31 cellular contexts compared by ENCODE assay signal in genomic region chr17:15361592-15361991, GRCh38. TPM values are rescaled to one million over a fixed set of nuclear protein-coding genes. Genes with fewer than 3 reads are reported as not detected.
"Had no signal": no experiment of that assay in that cellular context is flagged by ENCODE, and none has a peak within 500 bp of the region (broad histone marks: within the 10 kb centered on the region; RNA-seq: fewer than 3 reads in every experiment).

No MANE protein-coding gene starts in this region.

- H3K4me3 Mint-ChIP-seq: activated CD4-positive, alpha-beta T cell treated with anti-CD3 and anti-CD28 coated beads for 36 hours; activated CD4-positive, alpha-beta T cell treated with anti-CD3 and anti-CD28 coated beads, Interleukin-2, amount 10 ng/mL, durations not matched to agents 7 days and 5 days; activated CD8-positive, alpha-beta T cell treated with anti-CD3 and anti-CD28 coated beads, Interleukin-2, amount 10 ng/mL, durations not matched to agents 7 days and 5 days; activated naive CD4-positive, alpha-beta T cell treated with anti-CD3 and anti-CD28 coated beads for 36 hours; activated T-cell treated with anti-CD3 and anti-CD28 coated beads, Interleukin-2, amount 50 U/mL, for 24 hours; brain; T-helper 1 cell treated with Interleukin-12 subunit alpha and Interleukin-12 subunit beta and Interleukin-4 antibody, amounts not matched to agents 30 μg/mL and 1 μg/mL, for 36 hours; T-helper 2 cell treated with Interferon-gamma antibody and Interleukin-4, amounts not matched to agents 5 μg/mL and 100 μg/mL, for 36 hours had no signal

- H3K27ac Mint-ChIP-seq: activated CD4-positive, alpha-beta T cell treated with anti-CD3 and anti-CD28 coated beads for 36 hours; activated CD4-positive, alpha-beta T cell treated with anti-CD3 and anti-CD28 coated beads, Interleukin-2, amount 10 ng/mL, durations not matched to agents 7 days and 5 days; activated CD8-positive, alpha-beta T cell treated with anti-CD3 and anti-CD28 coated beads, Interleukin-2, amount 10 ng/mL, durations not matched to agents 7 days and 5 days; activated naive CD4-positive, alpha-beta T cell treated with anti-CD3 and anti-CD28 coated beads for 36 hours; activated naive CD4-positive, alpha-beta T cell treated with anti-CD3 and anti-CD28 coated beads, Interleukin-2, amount 50 U/mL, for 72 hours; activated T-cell treated with anti-CD3 and anti-CD28 coated beads, Interleukin-2, amount 50 U/mL, for 24 hours; activated T-helper 2 cell treated with anti-CD3 and anti-CD28 coated beads, Interferon-gamma antibody, Interleukin-2, Interleukin-4, amounts not matched to agents 10 μg/mL and 5 μg/mL and 100 μg/mL, durations not matched to agents 14 hours and 24 hours and 36 hours; brain; T-helper 1 cell treated with Interleukin-12 subunit alpha and Interleukin-12 subunit beta and Interleukin-4 antibody, amounts not matched to agents 30 μg/mL and 1 μg/mL, for 36 hours; T-helper 2 cell treated with Interferon-gamma antibody and Interleukin-4, amounts not matched to agents 5 μg/mL and 100 μg/mL, for 36 hours had no signal

- H3K4me3 ChIP-seq: adrenal gland, Peyer's patch, SJSA1 had no signal

- H3K36me3 ChIP-seq: adrenal gland, Peyer's patch, SJSA1 had no signal

- H3K9me3 ChIP-seq: adrenal gland, Peyer's patch, SJSA1, SK-N-SH had no signal

- H3K27ac ChIP-seq: adrenal gland, Peyer's patch, SJSA1 had no signal

- H3K4me1 ChIP-seq: adrenal gland, Peyer's patch, SJSA1 had no signal

- H3K9me3 Mint-ChIP-seq: activated CD4-positive, alpha-beta T cell treated with anti-CD3 and anti-CD28 coated beads, Interleukin-2, amount 10 ng/mL, durations not matched to agents 7 days and 5 days; activated naive CD4-positive, alpha-beta T cell treated with anti-CD3 and anti-CD28 coated beads for 36 hours; activated naive CD4-positive, alpha-beta T cell treated with anti-CD3 and anti-CD28 coated beads, Interleukin-2, amount 50 U/mL, for 72 hours; activated T-cell treated with anti-CD3 and anti-CD28 coated beads, Interleukin-2, amount 50 U/mL, for 24 hours; activated T-helper 2 cell treated with anti-CD3 and anti-CD28 coated beads, Interferon-gamma antibody, Interleukin-2, Interleukin-4, amounts not matched to agents 10 μg/mL and 5 μg/mL and 100 μg/mL, durations not matched to agents 14 hours and 24 hours and 36 hours; T-helper 1 cell treated with Interleukin-12 subunit alpha and Interleukin-12 subunit beta and Interleukin-4 antibody, amounts not matched to agents 30 μg/mL and 1 μg/mL, for 36 hours; T-helper 2 cell treated with Interferon-gamma antibody and Interleukin-4, amounts not matched to agents 5 μg/mL and 100 μg/mL, for 36 hours had no signal

- H3K27me3 ChIP-seq: adrenal gland, Peyer's patch, SJSA1 had no signal

- H3K4me1 Mint-ChIP-seq: activated CD4-positive, alpha-beta T cell treated with anti-CD3 and anti-CD28 coated beads for 36 hours; activated CD4-positive, alpha-beta T cell treated with anti-CD3 and anti-CD28 coated beads, Interleukin-2, amount 10 ng/mL, durations not matched to agents 7 days and 5 days; brain had no signal

- ATAC-seq: activated CD4-positive, alpha-beta T cell treated with anti-CD3 and anti-CD28 coated beads for 36 hours; activated CD8-positive, alpha-beta T cell treated with anti-CD3 and anti-CD28 coated beads, Interleukin-2, amount 10 ng/mL, durations not matched to agents 7 days and 5 days; activated naive CD4-positive, alpha-beta T cell treated with anti-CD3 and anti-CD28 coated beads, Interleukin-2, amount 50 U/mL, for 72 hours had no signal

- H3K4me2 ChIP-seq: SK-N-SH had no signal

- H3K9ac ChIP-seq: SK-N-SH had no signal

- FAIRE-seq: TTC549 had no signal

- DNase-seq: activated CD4-positive, alpha-beta T cell treated with anti-CD3 and anti-CD28 coated beads for 36 hours; activated CD4-positive, alpha-beta T cell treated with anti-CD3 and anti-CD28 coated beads, Interleukin-2, amount 10 ng/mL, durations not matched to agents 7 days and 5 days; activated CD4-positive, alpha-beta T cell treated with anti-CD3 and anti-CD28 coated beads, Interleukin-2, amount 50 U/mL, for 48 hours; activated CD8-positive, alpha-beta T cell treated with anti-CD3 and anti-CD28 coated beads, Interleukin-2, amount 10 ng/mL, durations not matched to agents 7 days and 5 days; activated gamma-delta T cell; activated naive CD4-positive, alpha-beta T cell treated with anti-CD3 and anti-CD28 coated beads for 36 hours; activated T-cell treated with anti-CD3 and anti-CD28 coated beads, Interleukin-2, amount 50 U/mL, for 24 hours; adrenal gland; central memory CD4-positive, alpha-beta T cell; NCI-H1105; NCI-H1417 treated with DMSO at 0.1 percent for 48 hours; NCI-H187 treated with DMSO at 0.1 percent for 48 hours; NCI-H2081; NCI-H2171 treated with DMSO at 0.1 percent for 48 hours; NCI-H2227 treated with DMSO at 0.1 percent for 48 hours; NCI-H446 treated with DMSO at 0.1 percent for 48 hours; NCI-H524; NCI-H69; NCI-H82; Peyer's patch; RPMI8226; SHP77 treated with DMSO at 0.1 percent for 48 hours; SK-N-SH had no signal

- H3K36me3 Mint-ChIP-seq: activated naive CD4-positive, alpha-beta T cell treated with anti-CD3 and anti-CD28 coated beads, Interleukin-2, amount 50 U/mL, for 72 hours; brain had no signal

RNA-seq across cellular contexts. Expression of gene TEKT3, which starts 20.2 kb away (rescaled TPM):
- total RNA-seq: activated CD4-positive, alpha-beta T cell treated with anti-CD3 and anti-CD28 coated beads for 36 hours; activated CD4-positive, alpha-beta T cell treated with anti-CD3 and anti-CD28 coated beads, Interleukin-2, amount 10 ng/mL, durations not matched to agents 7 days and 5 days; activated CD8-positive, alpha-beta T cell treated with anti-CD3 and anti-CD28 coated beads, Interleukin-2, amount 10 ng/mL, durations not matched to agents 7 days and 5 days; activated naive CD4-positive, alpha-beta T cell treated with anti-CD3 and anti-CD28 coated beads for 36 hours; activated naive CD4-positive, alpha-beta T cell treated with anti-CD3 and anti-CD28 coated beads, Interleukin-2, amount 50 U/mL, for 72 hours; activated T-helper 2 cell treated with anti-CD3 and anti-CD28 coated beads, Interferon-gamma antibody, Interleukin-2, Interleukin-4, amounts not matched to agents 10 μg/mL and 5 μg/mL and 100 μg/mL, durations not matched to agents 14 hours and 24 hours and 36 hours; M059J had no signal
